Comparison of ENCODE assay signal across 8 cellular contexts in the genomic region with DNA sequence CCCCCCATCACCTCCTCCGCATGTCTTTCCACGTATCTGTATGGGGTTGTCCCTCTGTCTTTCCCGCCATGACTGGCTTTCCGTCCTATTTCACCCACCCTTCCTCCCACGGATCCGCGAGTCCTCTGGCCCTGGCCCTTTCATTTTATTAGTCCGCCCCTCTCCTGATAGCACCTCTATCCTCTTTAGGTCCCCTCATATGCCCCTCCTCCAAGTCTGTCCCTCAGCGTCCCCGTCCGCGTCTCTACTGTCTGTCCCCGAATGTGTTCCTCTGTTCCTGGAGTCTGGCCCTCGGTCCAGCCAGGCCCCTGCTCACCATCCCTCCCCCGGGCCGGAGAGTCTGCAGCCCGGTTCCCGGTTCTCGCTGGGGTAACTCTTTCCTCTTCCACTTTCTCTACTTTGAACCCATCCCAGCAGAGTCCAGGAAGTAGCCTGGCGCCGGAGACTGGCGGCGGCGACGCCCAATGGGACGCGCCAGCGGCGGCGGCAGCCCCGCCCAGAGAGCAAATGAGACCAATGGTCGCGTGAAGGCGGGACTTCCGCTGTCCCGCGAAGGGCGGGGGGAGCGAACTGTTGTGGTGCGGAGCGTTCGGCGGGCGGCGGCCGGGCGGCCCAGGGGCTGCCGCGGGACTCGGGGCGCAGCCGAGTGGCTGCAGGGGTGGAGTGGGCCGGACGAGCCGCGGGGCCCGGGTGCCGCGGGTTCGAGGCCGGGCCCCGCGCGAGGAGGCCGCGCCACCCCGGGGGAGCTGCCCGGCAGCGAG. TPM values are rescaled to one million over a fixed set of nuclear protein-coding genes. Genes with fewer than 3 reads are reported as not detected.
DNase-seq lines count a peak whose midpoint lies in the region; ATAC-seq, FAIRE-seq and TF ChIP-seq lines count a peak whose summit lies in the region.

A gene with protein sequence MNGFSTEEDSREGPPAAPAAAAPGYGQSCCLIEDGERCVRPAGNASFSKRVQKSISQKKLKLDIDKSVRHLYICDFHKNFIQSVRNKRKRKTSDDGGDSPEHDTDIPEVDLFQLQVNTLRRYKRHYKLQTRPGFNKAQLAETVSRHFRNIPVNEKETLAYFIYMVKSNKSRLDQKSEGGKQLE (plus strand): TSS at position 576 of the 761 bp plus-strand sequence. CDS start 608 bp downstream, outside the sequence.

- TF ChIP-seq POLR2A in GM18505 (IDR thresholded peaks at IDR 0.05; ENCODE audit: borderline replicate concordance, extremely low read depth, insufficient read depth, insufficient read length), result peak; percentile 73

- peaks cover 0 to 36% of the 10 kb centered on the region in 2 donors for H3K4me1 ChIP-seq in right atrium auricular region

- ATAC-seq in GM18505 (IDR thresholded peaks at IDR 0.05; ENCODE audit: unreplicated experiment) (peak; percentile 91), HG02943 (IDR thresholded peaks at IDR 0.05; ENCODE audit: low read depth, unreplicated experiment) (peak; percentile 91)

- no peaks in the 10 kb centered on the region for H3K9me3 ChIP-seq in right atrium auricular region

- intact Hi-C loops in T-helper 2 cell treated with Interferon-gamma antibody and Interleukin-4, amounts not matched to agents 100 ng/mL and 5 ng/mL, for 36 hours (cut with micrococcal nuclease), result loop anchor here (1.0 to 2.0 kb wide), 6 partner anchors 255 to 496 kb away; a partner anchor contains a TSS

- no peaks in the 10 kb centered on the region for H3K36me3 ChIP-seq in right atrium auricular region

- H3K4me3 ChIP-seq in right atrium auricular region, result peak within 1 kb of the TSS; percentile 94 to 97

- no peaks in the 10 kb centered on the region for H3K27me3 ChIP-seq in right atrium auricular region

- no peak for TF ChIP-seq CTCF in right atrium auricular region (IDR thresholded peaks at IDR 0.05)

- peak within 1 kb of the TSS; percentile 78 to 79 for H3K27ac ChIP-seq in right atrium auricular region

- DNase-seq in NCI-H1930 (lab: John Stamatoyannopoulos, UW), result peak; percentile 70 to 82
- peak; percentile 41 to 96 (median 91) for DNase-seq in anterior cingulate cortex (lab: John Stamatoyannopoulos, UW)
- DNase-seq in right atrium auricular region (ENCODE audit: low spot score), result peak; percentile 94
- peak; percentile 71 for DNase-seq in pulmonary artery endothelial cell (ENCODE audit: low read depth, low spot score)
- peak; percentile 99 for DNase-seq in urothelium cell line (ENCODE audit: low spot score)

- peak; percentile 9 for FAIRE-seq in urothelium cell line (lab: Jason Lieb, UNC)

RNA-seq across cellular contexts. Expression of the gene that starts here (rescaled TPM):
- total RNA-seq in T-helper 2 cell treated with Interferon-gamma antibody and Interleukin-4, amounts not matched to agents 100 ng/mL and 5 ng/mL, for 36 hours, result 37.7 and 47.3 TPM in 2 replicates
- total RNA-seq in right atrium auricular region, result 10 to 100 TPM; 17.1 to 18.9 TPM
- total RNA-seq in pulmonary artery endothelial cell, result 28.4 and 38.9 TPM in 2 replicates

Comparison
In these comparisons a context has a peak if more than half of its experiments do, and no peak if none do; other contexts are left out.
1. Peak in every context shown above with its lines: DNase-seq, ATAC-seq, H3K4me3 ChIP-seq and H3K27ac ChIP-seq.